ENCODE assay signal across 8 cellular contexts in the genomic region with DNA sequence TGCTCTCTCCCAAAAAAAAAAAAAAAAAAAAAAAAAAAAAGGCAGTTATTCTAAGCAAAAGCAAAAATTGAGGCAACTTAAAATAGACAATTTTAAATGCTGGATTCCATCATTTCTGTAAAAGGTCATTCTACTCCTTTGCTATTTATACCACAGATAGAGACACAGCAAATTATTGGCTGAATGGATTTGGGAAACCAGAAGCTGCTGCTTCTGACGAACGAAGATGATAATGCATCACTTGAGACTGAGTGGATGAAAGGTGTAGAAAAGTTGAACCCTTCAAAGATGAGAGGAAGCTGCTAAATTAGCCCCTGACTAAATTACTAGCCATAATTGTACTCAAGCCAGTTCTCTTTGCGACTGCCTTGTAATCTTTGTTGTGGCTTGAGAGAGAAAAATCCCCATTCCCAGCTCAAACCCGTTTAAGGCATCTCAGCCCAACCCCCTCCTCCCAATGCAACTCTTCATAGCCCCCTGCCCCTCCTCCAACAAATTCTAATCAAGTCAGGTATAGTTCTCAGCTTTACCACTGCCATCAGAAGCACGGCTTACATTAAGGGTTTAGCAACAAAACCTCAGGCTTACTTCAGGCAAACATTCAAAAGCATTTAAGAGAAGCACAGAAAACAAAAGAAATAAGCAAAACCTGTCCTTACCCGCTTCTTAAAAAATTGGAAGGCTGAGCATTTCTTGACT. TPM values are rescaled to one million over a fixed set of nuclear protein-coding genes. Genes with fewer than 3 reads are reported as not detected.
A peak's percentile ranks its signal among the peaks of the same experiment; 100 is the strongest.
DNase-seq lines count a peak whose midpoint lies in the region; ATAC-seq, FAIRE-seq and TF ChIP-seq lines count a peak whose summit lies in the region.

No MANE protein-coding gene starts in this region.

- DNase-seq in left ventricle myocardium inferior, result no peak
- no peak for DNase-seq in Right ventricle myocardium superior
- no peak for DNase-seq in K562 (ENCODE audit: extremely low read depth in 1 of 4, low spot score in 3 of 4)
- DNase-seq in memory B cell (ENCODE audit: low spot score in 2 of 2), result no peak
- DNase-seq in uterus, result no peak
- no peak for DNase-seq in AG08395 (ENCODE audit: low spot score)
- DNase-seq in GM13976 (ENCODE audit: low spot score), result no peak

- peaks cover 27% of the 10 kb centered on the region for H3K27me3 ChIP-seq in left ventricle myocardium inferior (ENCODE audit: low read depth)
- no peaks in the 10 kb centered on the region for H3K27me3 ChIP-seq in K562 (ENCODE audit: control insufficient read depth in 2 of 2, insufficient read depth in 2 of 2, low read length in 2 of 2)
- H3K27me3 ChIP-seq in uterus, result no peaks in the 10 kb centered on the region

- no peak for TF ChIP-seq EP300 in K562 (IDR thresholded peaks at IDR 0.05; ENCODE audit: low read length)

- ATAC-seq in Right ventricle myocardium superior (ENCODE audit: poor library complexity) (no peak), K562 (no peak), memory B cell (ENCODE audit: low read depth) (no peak), HG03196 (IDR thresholded peaks at IDR 0.05; ENCODE audit: unreplicated experiment) (no peak)

- peaks cover 21% of the 10 kb centered on the region for H3K4me1 ChIP-seq in left ventricle myocardium inferior
- H3K4me1 ChIP-seq in K562 (replicated peaks in 1 of 2; ENCODE audit: control insufficient read depth in 2 of 2, insufficient read depth in 2 of 2, low read length in 2 of 2), result peaks cover 12 to 20% of the 10 kb centered on the region in 2 experiments; a peak in 4 of 5 replicates
- peaks cover 0 to 5% of the 10 kb centered on the region in 2 donors for H3K4me1 ChIP-seq in uterus

- peaks cover 8% of the 10 kb centered on the region for H3K27me3 Mint-ChIP-seq in memory B cell

- no peaks in the 10 kb centered on the region for H4K20me1 ChIP-seq in K562 (replicated peaks; ENCODE audit: control insufficient read depth, insufficient read depth, low read length)

- H3K4me1 Mint-ChIP-seq in memory B cell, result peaks cover 13% of the 10 kb centered on the region

- peaks cover 4% of the 10 kb centered on the region for H3K36me3 Mint-ChIP-seq in memory B cell

- no peak overlapping the region for H3K27ac Mint-ChIP-seq in memory B cell

- no peaks in the 10 kb centered on the region for H3K9me3 ChIP-seq in left ventricle myocardium inferior (replicated peaks)
- H3K9me3 ChIP-seq in K562 (replicated peaks; ENCODE audit: control insufficient read depth, insufficient read depth, low read depth, low read length), result no peaks in the 10 kb centered on the region
- no peaks in the 10 kb centered on the region for H3K9me3 ChIP-seq in uterus

- TF ChIP-seq CTCF in left ventricle myocardium inferior (IDR thresholded peaks at IDR 0.05; ENCODE audit: borderline replicate concordance) (no peak), K562 (IDR thresholded peaks at IDR 0.05 in 2 of 3, conservative IDR thresholded peaks at IDR 0.05 in 1 of 3; ENCODE audit: insufficient read depth in 2 of 3, low read depth in 1 of 3, low read length in 3 of 3) (no peak), uterus (IDR thresholded peaks at IDR 0.05) (no peak), GM13976 (IDR thresholded peaks at IDR 0.05; ENCODE audit: borderline replicate concordance, control extremely low read depth, extremely low read depth, insufficient read depth, missing control alignments) (no peak)

- CTCF ChIA-PET in K562 (lab: Yijun Ruan, JAX; ENCODE audit: low intra/inter-chr PET ratio), result no interaction called here

- H3K36me3 ChIP-seq in left ventricle myocardium inferior (no peaks in the 10 kb centered on the region), K562 (ENCODE audit: control insufficient read depth, insufficient read depth, low read length) (no peaks in the 10 kb centered on the region), uterus (no peaks in the 10 kb centered on the region)

- intact Hi-C loops in left ventricle myocardium inferior (cut with micrococcal nuclease), result no loop called here
- intact Hi-C loops in Right ventricle myocardium superior (cut with DNase I), result no loop called here
- intact Hi-C loops in K562 (cut with micrococcal nuclease), result no loop called here
- intact Hi-C loops in uterus (cut with DNase I; ENCODE audit: low total_unique reads), result no loop called here

- H3K4me3 Mint-ChIP-seq in memory B cell, result peak overlapping the region; percentile 90

- no peaks in the 10 kb centered on the region for H3K79me2 ChIP-seq in K562 (ENCODE audit: control insufficient read depth, insufficient read depth, low read length)

- no peak overlapping the region for H3K9ac ChIP-seq in K562 (ENCODE audit: insufficient read depth in 1 of 2, low read depth in 2 of 2, low read length in 2 of 2)

- no TSS peak for BruUV-seq in K562 (replicated peaks; lab: Mats Ljungman, UMichigan)

- no peak overlapping the region for H3K4me2 ChIP-seq in K562 (ENCODE audit: insufficient read depth, low read length)

- 62% methylated on average over 6 of the region's 6 CpGs for WGBS in K562 (ENCODE audit: insufficient coverage, low coverage, missing lambda C conversion rate)

- no peak for TF ChIP-seq RAD21 in K562 (CRISPR knock-in tag; conservative IDR thresholded peaks at IDR 0.05 in 1 of 2, IDR thresholded peaks at IDR 0.05 in 1 of 2)

- H3K27ac ChIP-seq in left ventricle myocardium inferior (replicated peaks), result peak overlapping the region; percentile 66
- H3K27ac ChIP-seq in K562 (ENCODE audit: extremely low read depth, low read depth, low read length), result no peak overlapping the region
- H3K27ac ChIP-seq in uterus, result peak overlapping the region in 1 of 2 donors; percentile 22

- no peak for FAIRE-seq in K562 (lab: Jason Lieb, UNC)

- in situ Hi-C loops in K562 (cut with MboI), result no loop called here
- in situ Hi-C loops in GM13976 (cut with MboI; ENCODE audit: low sequenced_read_pairs, unreplicated experiment), result no loop called here

- H3K9me1 ChIP-seq in K562 (ENCODE audit: control insufficient read depth, insufficient read depth, low read length), result no peaks in the 10 kb centered on the region

- TF ChIP-seq POLR2A in K562 (conservative IDR thresholded peaks at IDR 0.05), result no peak
- no peak for TF ChIP-seq POLR2A in uterus (IDR thresholded peaks at IDR 0.05)

- peaks cover 7% of the 10 kb centered on the region for H3K9me3 Mint-ChIP-seq in memory B cell

- H3K4me3 ChIP-seq in left ventricle myocardium inferior (peak overlapping the region; percentile 75), K562 (no peak overlapping the region), uterus (peak overlapping the region; percentile 31 to 50)

- H2AFZ ChIP-seq in K562 (ENCODE audit: low read depth, low read length), result peak overlapping the region; percentile 52

- POLR2A ChIA-PET in K562 (lab: Yijun Ruan, JAX), result interaction anchor here (0.6 kb wide), 1 partner anchor 180 kb away, joined by 3 read pairs; no protein-coding TSS in a partner anchor

TF ChIP-seq in K562, 482 proteins besides CTCF, POLR2A, EP300 and RAD21 (continues in another document):
- TF ChIP-seq TCF7 (IDR thresholded peaks at IDR 0.05; ENCODE audit: borderline replicate concordance) (no peak), TCFL5 (CRISPR knock-in tag; conservative IDR thresholded peaks at IDR 0.05) (no peak), KAT7 (CRISPR knock-in tag; IDR thresholded peaks at IDR 0.05; ENCODE audit: borderline replicate concordance) (no peak), ARHGAP35 (IDR thresholded peaks at IDR 0.05; ENCODE audit: partially characterized antibody) (no peak), C11orf30 (IDR thresholded peaks at IDR 0.05; ENCODE audit: low read depth) (no peak), TSC22D4 (tag; IDR thresholded peaks at IDR 0.05) (no peak), ZBTB9 (CRISPR knock-in tag; IDR thresholded peaks at IDR 0.05) (no peak), SREBF2 (CRISPR knock-in tag; IDR thresholded peaks at IDR 0.05) (no peak), TRIM24 (IDR thresholded peaks at IDR 0.05) (no peak), ZC3H4 (CRISPR knock-in tag; IDR thresholded peaks at IDR 0.05; ENCODE audit: borderline replicate concordance) (no peak), PCBP1 (IDR thresholded peaks at IDR 0.05; ENCODE audit: low read depth, low read length, poor library complexity, severe bottlenecking) (no peak), MTA3 (IDR thresholded peaks at IDR 0.05; ENCODE audit: borderline replicate concordance) (no peak), HDAC6 (IDR thresholded peaks at IDR 0.05; ENCODE audit: low read depth, low read length) (no peak), RAD51 (IDR thresholded peaks at IDR 0.05; ENCODE audit: borderline replicate concordance, low read depth) (no peak), LARP7 (IDR thresholded peaks at IDR 0.05) (no peak), YBX1 (IDR thresholded peaks at IDR 0.05) (no peak)

RNA-seq across cellular contexts. Expression of gene SGK1, which starts 1.0 kb away (rescaled TPM):
- total RNA-seq in left ventricle myocardium inferior, result 25.8 TPM
- total RNA-seq in Right ventricle myocardium superior, result 23.6 TPM
- total RNA-seq in K562 (2011; cell fraction: chromatin; rRNA removed; ENCODE audit: low replicate concordance), result 35.0 and 54.6 TPM in 2 replicates
- 17.8 and 31.9 TPM in 2 replicates for total RNA-seq in K562 (2011; cell fraction: nucleolus; rRNA removed)
- 34.4 and 40.1 TPM in 2 replicates for total RNA-seq in K562 (2011; cell fraction: nucleoplasm; rRNA removed)
- 4.9 and 7.7 TPM in 2 replicates for total RNA-seq in K562 (2014; rRNA removed)
- 3.7 and 4.1 TPM in 2 replicates for total RNA-seq in K562 (2014; rRNA removed; fragmentation: Illumina TruSeq; extraction: Trizol)
- total RNA-seq in K562 (2015; rRNA removed; fragmentation: Illumina TruSeq; extraction: Trizol), result 5.0 and 7.2 TPM in 2 replicates
- 3.7 and 4.3 TPM in 2 replicates for total RNA-seq in K562 (2021)
- polyA plus RNA-seq in K562 (2011; rRNA removed), result 3.5 and 3.8 TPM in 2 replicates
- 3.9 and 4.2 TPM in 2 replicates for polyA plus RNA-seq in K562 (2011; cell fraction: cytosol; rRNA removed)
- polyA plus RNA-seq in K562 (2011; cell fraction: nucleus; rRNA removed), result 29.7 and 31.8 TPM in 2 replicates
- polyA plus RNA-seq in K562 (2012), result 8.4 and 8.8 TPM in 2 replicates
- polyA plus RNA-seq in K562 (2014; fragmentation: Illumina TruSeq; extraction: Trizol), result 3.3 and 3.9 TPM in 2 replicates
- 1 to 10 TPM; 3.5 to 3.9 TPM for polyA plus RNA-seq in K562 (2014; fragmentation: Nextera tagmentation; extraction: Ambion mirVana)
- 4.5 and 7.8 TPM in 2 replicates for polyA plus RNA-seq in K562 (2014; rRNA removed)
- 5.2 and 6.6 TPM in 2 replicates for polyA minus RNA-seq in K562 (2011; rRNA and poly(A)+ RNA removed)
- 6.8 and 10.6 TPM in 2 replicates for polyA minus RNA-seq in K562 (2011; cell fraction: cytosol; rRNA and poly(A)+ RNA removed)
- 23.8 and 32.1 TPM in 2 replicates for polyA minus RNA-seq in K562 (2011; cell fraction: nucleus; rRNA and poly(A)+ RNA removed)
- total RNA-seq in uterus, result 10 to 100 TPM; 47.1 to 75.0 (median 59.8) TPM
